ENCODE assay signal across 16 cellular contexts in genomic region chr10:24971374-24971773, GRCh38. TPM values are rescaled to one million over a fixed set of nuclear protein-coding genes. Genes with fewer than 3 reads are reported as not detected.
A peak's percentile ranks its signal among the peaks of the same experiment; 100 is the strongest.
DNase-seq lines count a peak whose midpoint lies in the region; ATAC-seq and TF ChIP-seq lines count a peak whose summit lies in the region.
"Had no signal": no experiment of that assay in that cellular context is flagged by ENCODE, and none has a peak within 500 bp of the region (broad histone marks: within the 10 kb centered on the region; RNA-seq: fewer than 3 reads in every experiment).

No MANE protein-coding gene starts in this region.

- H2BK5ac ChIP-seq in neuronal stem cell (ENCODE audit: low read length) = no peak overlapping the region

- peak; percentile 51 for ATAC-seq in Right ventricle myocardium inferior
- ATAC-seq in left cardiac atrium = no peak
- no peak for ATAC-seq in HG03342 (IDR thresholded peaks at IDR 0.05; ENCODE audit: unreplicated experiment)
- ATAC-seq: A549, GM23338 had no signal

- H3K27me3 ChIP-seq in neuronal stem cell (ENCODE audit: control insufficient read depth in 3 of 3, insufficient read depth in 3 of 3, low read depth in 1 of 3, low read length in 3 of 3) = no peaks in the 10 kb centered on the region
- H3K27me3 ChIP-seq: BE2C had no signal

- H3K36me3 ChIP-seq in neuronal stem cell (replicated peaks in 1 of 2; ENCODE audit: control insufficient read depth in 2 of 2, insufficient read depth in 2 of 2, low read length in 2 of 2) = no peaks in the 10 kb centered on the region
- H3K36me3 ChIP-seq: BE2C had no signal

- peaks cover 3% of the 10 kb centered on the region for H3K79me1 ChIP-seq in neuronal stem cell (ENCODE audit: low read depth, low read length)

- no peak overlapping the region for H3K4me3 ChIP-seq in neuronal stem cell (ENCODE audit: low read length in 2 of 2)
- H3K4me3 ChIP-seq: A549, GM23338 had no signal

- H2BK120ac ChIP-seq in neuronal stem cell (ENCODE audit: low read depth, low read length) = no peak overlapping the region

- TF ChIP-seq EP300 in Ishikawa (IDR thresholded peaks at IDR 0.05; ENCODE audit: borderline replicate concordance) = no peak

- H3K4me1 ChIP-seq in neuronal stem cell (ENCODE audit: control insufficient read depth in 2 of 2, insufficient read depth in 1 of 2, low read depth in 1 of 2, low read length in 2 of 2) = peaks cover 0 to 1% of the 10 kb centered on the region in 2 donors
- H3K4me1 ChIP-seq: BE2C had no signal

- H3K4ac ChIP-seq in neuronal stem cell (ENCODE audit: low read length) = no peak overlapping the region

- peak overlapping the region; percentile 4 for H3K4me2 ChIP-seq in neuronal stem cell (ENCODE audit: insufficient read depth, low read length, poor library complexity, severe bottlenecking)
- H3K4me2 ChIP-seq: A549, GM23338 had no signal

- no peak overlapping the region for H2BK12ac ChIP-seq in neuronal stem cell (ENCODE audit: low read length)

- H2AFZ ChIP-seq in neuronal stem cell (ENCODE audit: low read length) = no peak overlapping the region
- H2AFZ ChIP-seq: GM23338 had no signal

- DNase-seq in Right ventricle myocardium inferior (ENCODE audit: missing footprints) (no peak), left cardiac atrium (no peak), amniotic epithelial cell (ENCODE audit: low read depth) (peak; percentile 31), neuronal stem cell (ENCODE audit: low spot score) (no peak), NCI-H510A treated with DMSO at 0.1 percent for 48 hours (lab: John Stamatoyannopoulos, UW) (no peak)
- DNase-seq: BE2C; CD4-positive, alpha-beta memory T cell; DMS79 treated with DMSO at 0.1 percent for 48 hours; EL; H7 had no signal

- no peak overlapping the region for H3K27ac ChIP-seq in neuronal stem cell (replicated peaks; ENCODE audit: low read length)
- H3K27ac ChIP-seq: A549, C4-2B had no signal

- H3K18ac ChIP-seq in neuronal stem cell (ENCODE audit: low read length) = no peak overlapping the region

- no peak overlapping the region for H3K9ac ChIP-seq in neuronal stem cell (ENCODE audit: low read depth, low read length, poor library complexity)

- H3K14ac ChIP-seq in neuronal stem cell (ENCODE audit: low read length) = no peak overlapping the region

- H4K8ac ChIP-seq in neuronal stem cell (ENCODE audit: low read depth, low read length) = no peak overlapping the region

- H3K9me3 ChIP-seq in neuronal stem cell (replicated peaks in 1 of 2; ENCODE audit: control insufficient read depth in 2 of 2, insufficient read depth in 1 of 2, low read depth in 1 of 2, low read length in 2 of 2) = peaks cover 0 to 3% of the 10 kb centered on the region in 2 donors
- H3K9me3 ChIP-seq: A549, BE2C had no signal

- intact Hi-C loops in Right ventricle myocardium inferior (cut with DNase I) (no loop called here), left cardiac atrium (cut with DNase I) (no loop called here)

- TF ChIP-seq RAD21 in Ishikawa (IDR thresholded peaks at IDR 0.05; ENCODE audit: low read depth) = no peak

- no peak overlapping the region for H4K91ac ChIP-seq in neuronal stem cell (ENCODE audit: low read depth, low read length, poor library complexity)

- H3K23ac ChIP-seq in neuronal stem cell (ENCODE audit: low read depth, low read length, poor library complexity) = no peak overlapping the region

- H2AK5ac ChIP-seq in neuronal stem cell (ENCODE audit: low read depth, low read length) = no peak overlapping the region

- no peak overlapping the region for H2BK15ac ChIP-seq in neuronal stem cell (ENCODE audit: low read length)

TF ChIP-seq in Ishikawa, 13 proteins besides CTCF, POLR2A, EP300 and RAD21:
- TF ChIP-seq NFIC (IDR thresholded peaks at IDR 0.05) (0 out of 2 replicates have a peak, but pooled peaks have one; percentile 20), CREB1 (IDR thresholded peaks at IDR 0.05; ENCODE audit: low read depth) (no peak), TAF1 (IDR thresholded peaks at IDR 0.05; ENCODE audit: low read depth) (no peak), ZBTB7A (IDR thresholded peaks at IDR 0.05; ENCODE audit: low read depth) (no peak), TEAD4 (IDR thresholded peaks at IDR 0.05) (no peak), YY1 (IDR thresholded peaks at IDR 0.05; ENCODE audit: low read depth) (no peak), TCF12 (IDR thresholded peaks at IDR 0.05; ENCODE audit: low read depth) (no peak), REST (IDR thresholded peaks at IDR 0.05; ENCODE audit: low read depth) (no peak), CEBPB (IDR thresholded peaks at IDR 0.05) (peak; percentile 68), FOXM1 (IDR thresholded peaks at IDR 0.05; ENCODE audit: borderline replicate concordance, low read depth) (no peak), EGR1 (IDR thresholded peaks at IDR 0.05) (no peak), USF1 (IDR thresholded peaks at IDR 0.05) (no peak)
- TF ChIP-seq, protein P1, sequence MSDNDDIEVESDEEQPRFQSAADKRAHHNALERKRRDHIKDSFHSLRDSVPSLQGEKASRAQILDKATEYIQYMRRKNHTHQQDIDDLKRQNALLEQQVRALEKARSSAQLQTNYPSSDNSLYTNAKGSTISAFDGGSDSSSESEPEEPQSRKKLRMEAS (IDR thresholded peaks at IDR 0.05) = no peak

RNA-seq across cellular contexts. Expression of gene PRTFDC1, which starts 19.0 kb away (rescaled TPM):
- total RNA-seq in Right ventricle myocardium inferior = 7.1 TPM
- 1 to 10 TPM; 6.3 to 6.6 TPM for total RNA-seq in left cardiac atrium
- 17.2 TPM for polyA plus RNA-seq in neuronal stem cell (2013, experiment 1 of 2)
- 17.0 TPM for polyA plus RNA-seq in neuronal stem cell (2013, experiment 2 of 2)
- total RNA-seq: HT1080 had no signal

RNA-seq across cellular contexts. Expression of gene ENKUR, which starts 44.6 kb away (rescaled TPM):
- total RNA-seq in Right ventricle myocardium inferior = not detected
- not detected for total RNA-seq in left cardiac atrium
- 0.85 TPM for polyA plus RNA-seq in neuronal stem cell (2013, experiment 1 of 2)
- 0.89 TPM for polyA plus RNA-seq in neuronal stem cell (2013, experiment 2 of 2)
- total RNA-seq: CD4-positive, alpha-beta memory T cell; GM23338; H7 had no signal
- polyA plus RNA-seq: CD4-positive, alpha-beta memory T cell had no signal

RNA-seq across cellular contexts. Expression of gene THNSL1, which starts 45.0 kb away (rescaled TPM):
- total RNA-seq in Right ventricle myocardium inferior (6.5 TPM), left cardiac atrium (1 to 10 TPM; 2.6 to 4.4 TPM)
- polyA plus RNA-seq in neuronal stem cell (2013, experiment 1 of 2) = 5.7 TPM
- polyA plus RNA-seq in neuronal stem cell (2013, experiment 2 of 2) = 5.5 TPM
